17 cellular contexts compared by ENCODE assay signal in genomic region chr11:45052361-45052760, GRCh38.
DNase-seq lines count a peak whose midpoint lies in the region; ATAC-seq and TF ChIP-seq lines count a peak whose summit lies in the region.
"Had no signal": no experiment of that assay in that cellular context is flagged by ENCODE, and none has a peak within 500 bp of the region (broad histone marks: within the 10 kb centered on the region; RNA-seq: fewer than 3 reads in every experiment).

No MANE protein-coding gene starts in this region.

- no peak overlapping the region for H3T11ph ChIP-seq in H9 (ENCODE audit: low read length)

- no CpG with 5 or more reads among the region's 6 CpGs for WGBS in H9 (ENCODE audit: extremely low coverage, insufficient read length, low lambda C conversion rate)

- H3F3A ChIP-seq in neural progenitor cell (ENCODE audit: low read depth) = peaks cover 13% of the 10 kb centered on the region

- H3K9ac ChIP-seq in H9 (ENCODE audit: extremely low read depth, insufficient read length, low read length) (no peak overlapping the region), neural progenitor cell (no peak overlapping the region)
- H3K9ac ChIP-seq: BLaER1 treated with 17β-estradiol and CSF1 and Interleukin-3, amounts not matched to agents 10 nM and 100 nM; KMS-11 had no signal

- H3K4me1 Mint-ChIP-seq in H9 (peaks cover 23 to 44% of the 10 kb centered on the region in 2 experiments), neural progenitor cell (peaks cover 19% of the 10 kb centered on the region)

- H3K4me3 ChIP-seq in neural progenitor cell = no peak overlapping the region
- H3K4me3 ChIP-seq: BLaER1 treated with 17β-estradiol and CSF1 and Interleukin-3, amounts not matched to agents 10 nM and 100 nM had no signal

- H4K20me1 ChIP-seq in H9 (ENCODE audit: control insufficient read depth, insufficient read depth, insufficient read length) (no peaks in the 10 kb centered on the region), neural progenitor cell (ENCODE audit: low read depth) (no peaks in the 10 kb centered on the region)
- H4K20me1 ChIP-seq: BLaER1 treated with 17β-estradiol and CSF1 and Interleukin-3, amounts not matched to agents 10 nM and 100 nM had no signal

- H3K36me3 Mint-ChIP-seq in H9 (ENCODE audit: insufficient read depth in 1 of 3, low read depth in 3 of 3) (no peaks in the 10 kb centered on the region; a peak in 1 of 7 replicates), neural progenitor cell (no peaks in the 10 kb centered on the region)
- H3K36me3 Mint-ChIP-seq: CD8-positive, alpha-beta T cell had no signal

- H3K4me3 Mint-ChIP-seq in H9 = no peak overlapping the region
- H3K4me3 Mint-ChIP-seq in neural progenitor cell = no peak overlapping the region
- H3K4me3 Mint-ChIP-seq: CD8-positive, alpha-beta T cell; HFFc6 had no signal

- no peak overlapping the region for H2AK5ac ChIP-seq in H9 (ENCODE audit: insufficient read length, low read length)

- H2BK120ac ChIP-seq in H9 (ENCODE audit: low read depth, low read length, poor library complexity, severe bottlenecking) = no peak overlapping the region

- no peak overlapping the region for H3K4ac ChIP-seq in H9 (ENCODE audit: low read depth, low read length)

- no peak overlapping the region for H2AFZ ChIP-seq in H9 (ENCODE audit: low read length)
- H2AFZ ChIP-seq in neural progenitor cell (replicated peaks) = no peak overlapping the region

- H3K27ac ChIP-seq in H9 (ENCODE audit: insufficient read length, low read depth, low read length) = no peak overlapping the region
- no peak overlapping the region for H3K27ac ChIP-seq in neural progenitor cell
- H3K27ac ChIP-seq: BLaER1 treated with 17β-estradiol and CSF1 and Interleukin-3, amounts not matched to agents 10 nM and 100 nM; HL-60; KMS-11 had no signal

- H3K27ac Mint-ChIP-seq in H9 = peak overlapping the region in 2 of 3 experiments; percentile 22 to 37; a peak in 1 of 7 replicates
- peak overlapping the region; percentile 78 for H3K27ac Mint-ChIP-seq in neural progenitor cell
- H3K27ac Mint-ChIP-seq: CD8-positive, alpha-beta T cell; HFFc6 had no signal

- H3K79me2 ChIP-seq in H9 (ENCODE audit: insufficient read depth, low read length) (no peaks in the 10 kb centered on the region), neural progenitor cell (ENCODE audit: low read depth) (no peaks in the 10 kb centered on the region)

- no peak overlapping the region for H3K18ac ChIP-seq in H9 (ENCODE audit: insufficient read length, low read depth, low read length)

- H2BK15ac ChIP-seq in H9 (ENCODE audit: low read depth, low read length) = no peak overlapping the region

- H4K5ac ChIP-seq in H9 (ENCODE audit: insufficient read length, low read depth, low read length) = no peak overlapping the region

- no peaks in the 10 kb centered on the region for H3K27me3 ChIP-seq in H9 (ENCODE audit: insufficient read depth, low read length)
- H3K27me3 ChIP-seq in neural progenitor cell = no peaks in the 10 kb centered on the region
- H3K27me3 ChIP-seq: BLaER1 treated with 17β-estradiol and CSF1 and Interleukin-3, amounts not matched to agents 10 nM and 100 nM had no signal

- H2BK20ac ChIP-seq in H9 (ENCODE audit: low read depth, low read length, poor library complexity, severe bottlenecking) = no peak overlapping the region

- H4K91ac ChIP-seq in H9 (ENCODE audit: insufficient read length, low read depth, low read length) = no peak overlapping the region

- H4K8ac ChIP-seq in H9 (replicated peaks; ENCODE audit: insufficient read length, low read depth, low read length) = no peak overlapping the region

- no peak overlapping the region for H2BK5ac ChIP-seq in H9 (ENCODE audit: insufficient read length, low read length)

- TF ChIP-seq CTCF in H9 (conservative IDR thresholded peaks at IDR 0.05) = no peak
- no peak for TF ChIP-seq CTCF in neural progenitor cell (IDR thresholded peaks at IDR 0.05)

- H3K9me3 ChIP-seq in H9 (ENCODE audit: control insufficient read depth, low read depth, low read length) (no peaks in the 10 kb centered on the region), neural progenitor cell (ENCODE audit: low read depth) (no peaks in the 10 kb centered on the region)
- H3K9me3 ChIP-seq: BLaER1 treated with 17β-estradiol and CSF1 and Interleukin-3, amounts not matched to agents 10 nM and 100 nM had no signal

- H3K27me3 Mint-ChIP-seq in H9 (ENCODE audit: low read depth) = no peaks in the 10 kb centered on the region; the same call in none of the 2 replicates
- peaks cover 12% of the 10 kb centered on the region for H3K27me3 Mint-ChIP-seq in neural progenitor cell (ENCODE audit: insufficient read depth, low read depth)

- ATAC-seq in HG03457 (IDR thresholded peaks at IDR 0.05; ENCODE audit: unreplicated experiment) = no peak
- ATAC-seq in GM19463 (IDR thresholded peaks at IDR 0.05; ENCODE audit: unreplicated experiment) = no peak
- ATAC-seq: CD8-positive, alpha-beta T cell had no signal

- no peak overlapping the region for H3K56ac ChIP-seq in H9 (ENCODE audit: insufficient read length, low read depth, low read length)

- no peak overlapping the region for H2BK12ac ChIP-seq in H9 (ENCODE audit: insufficient read length, low read depth, low read length)

- H3K23ac ChIP-seq in H9 (ENCODE audit: insufficient read length, low read depth, low read length) = no peak overlapping the region

- H3K9me3 Mint-ChIP-seq in H9 (peaks cover 0 to 3% of the 10 kb centered on the region in 2 experiments; a peak in 1 of 5 replicates), neural progenitor cell (no peaks in the 10 kb centered on the region)
- H3K9me3 Mint-ChIP-seq: CD8-positive, alpha-beta T cell; HFFc6 had no signal

- DNase-seq in AG08395 (ENCODE audit: low spot score) = peak; percentile 17
- no peak for DNase-seq in H9
- peak; percentile 82 to 84 for DNase-seq in cerebellar nuclear complex (lab: John Stamatoyannopoulos, UW)
- no peak for DNase-seq in neural progenitor cell (ENCODE audit: low spot score)
- no peak for DNase-seq in stimulated activated naive CD4-positive, alpha-beta T cell treated with Interleukin-2 at 50 U/mL for 16 hours (lab: John Stamatoyannopoulos, UW)
- DNase-seq: CD8-positive, alpha-beta T cell; DMS79; HFFc6; NCI-H1436; NCI-H2029 treated with DMSO at 0.1 percent for 48 hours; NCI-H2171; NK-92 treated with Interleukin-12 subunit alpha and Interleukin-12 subunit beta, amount 100 ng/mL, for 24 hours had no signal

- H3K23me2 ChIP-seq in H9 (ENCODE audit: insufficient read length, low read depth, low read length, poor library complexity, severe bottlenecking) = no peaks in the 10 kb centered on the region

- no peaks in the 10 kb centered on the region; the same call in 1 of the 2 replicates for H3K4me1 ChIP-seq in H9 (ENCODE audit: insufficient read depth, low read length)
- peaks cover 38% of the 10 kb centered on the region for H3K4me1 ChIP-seq in neural progenitor cell

- H3K4me2 ChIP-seq in H9 (ENCODE audit: insufficient read depth, insufficient read length, low read length) (no peak overlapping the region), neural progenitor cell (no peak overlapping the region)
- H3K4me2 ChIP-seq: KMS-11 had no signal

- H3K36me3 ChIP-seq in neural progenitor cell = no peaks in the 10 kb centered on the region
- H3K36me3 ChIP-seq: BLaER1 treated with 17β-estradiol and CSF1 and Interleukin-3, amounts not matched to agents 10 nM and 100 nM had no signal

- H3K79me1 ChIP-seq in H9 (ENCODE audit: insufficient read depth, low read depth, low read length, poor library complexity, severe bottlenecking) = no peaks in the 10 kb centered on the region

- H3K14ac ChIP-seq in H9 (ENCODE audit: insufficient read depth, low read length) = no peak overlapping the region

Comparison
In these comparisons a context has a peak if more than half of its experiments do, and no peak if none do; other contexts are left out.
1. DNase-seq: peak in AG08395 (single experiment) and cerebellar nuclear complex (2 of 2); none in H9 (single experiment), neural progenitor cell (single experiment) and stimulated activated naive CD4-positive, alpha-beta T cell treated with Interleukin-2 at 50 U/mL for 16 hours (single experiment).